In the genomic region with DNA sequence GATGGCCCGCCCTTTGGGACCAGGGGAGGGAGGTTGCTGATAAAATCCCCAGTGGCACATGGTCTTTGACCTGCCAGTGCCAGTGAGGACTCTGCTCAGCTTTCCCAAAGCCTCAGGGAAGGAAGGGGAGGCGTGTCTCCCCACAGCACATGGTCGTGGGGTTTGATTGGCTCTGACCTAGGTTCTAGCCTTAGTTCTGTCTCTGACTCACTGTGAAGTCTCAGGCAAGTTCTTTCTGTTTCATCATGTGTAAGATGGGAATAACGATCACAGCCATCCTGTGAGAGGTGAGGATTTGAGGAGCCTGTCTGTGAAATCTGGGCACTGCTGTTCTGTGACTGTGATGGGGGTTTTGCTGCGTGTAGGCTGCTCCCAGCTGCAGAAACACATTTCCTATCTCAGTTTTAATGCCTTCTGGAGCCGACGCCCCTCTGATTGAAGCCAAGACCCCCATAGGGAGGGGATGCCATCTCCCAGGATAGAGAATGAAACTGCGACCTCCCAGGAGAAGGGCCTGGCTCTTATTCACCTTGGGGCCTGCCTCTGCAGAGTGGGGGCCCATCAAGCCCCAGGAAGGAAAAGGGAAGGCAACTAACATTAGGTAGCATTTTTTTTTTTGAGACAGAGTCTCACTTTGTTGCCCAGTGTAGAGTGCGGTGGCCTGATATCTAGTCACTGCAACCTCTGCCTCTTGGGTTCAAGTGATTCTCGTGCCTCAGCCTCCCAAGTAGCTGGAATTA, we compare ENCODE assay signal across 16 cellular contexts.
A peak's percentile ranks its signal among the peaks of the same experiment; 100 is the strongest.
DNase-seq lines count a peak whose midpoint lies in the region; ATAC-seq and TF ChIP-seq lines count a peak whose summit lies in the region.
"Had no signal": no experiment of that assay in that cellular context is flagged by ENCODE, and none has a peak within 500 bp of the region (broad histone marks: within the 10 kb centered on the region; RNA-seq: fewer than 3 reads in every experiment).

No MANE protein-coding gene starts in this region.

- no peaks in the 10 kb centered on the region for H3K4me1 ChIP-seq in GM23338 (ENCODE audit: insufficient read depth)
- peaks cover 0 to 10% (median 3%) of the 10 kb centered on the region in 4 donors for H3K4me1 ChIP-seq in transverse colon
- H3K4me1 ChIP-seq in uterus: no peaks in the 10 kb centered on the region

- H3K4me2 ChIP-seq in GM23338: no peak overlapping the region
- H3K4me2 ChIP-seq: BLaER1, KMS-11 had no signal

- no peak overlapping the region for H3K27ac Mint-ChIP-seq in GM23338

- no peak overlapping the region for H3K4me3 Mint-ChIP-seq in GM23338

- H3K9me3 Mint-ChIP-seq in GM23338: peaks cover 23% of the 10 kb centered on the region

- CTCF ChIA-PET in RWPE1 (lab: Yijun Ruan, JAX): interaction anchor here (0.6 kb wide), 1 partner anchor 175 kb away, joined by 3 read pairs; no protein-coding TSS in a partner anchor

- in situ Hi-C loops in transverse colon (cut with MboI; ENCODE audit: low pct_ligation_motif_present in 1 of 4, low pct_unique_long_range_greater_than_20kb in 1 of 4, low sequenced_read_pairs in 3 of 4): no loop called here

- no peak overlapping the region for H3K4me3 ChIP-seq in GM23338
- no peak overlapping the region for H3K4me3 ChIP-seq in fibroblast of villous mesenchyme (ENCODE audit: low read depth, low read length)
- no peak overlapping the region for H3K4me3 ChIP-seq in transverse colon
- H3K4me3 ChIP-seq in uterus: no peak overlapping the region
- H3K4me3 ChIP-seq: BLaER1, lower lobe of right lung, tibial nerve had no signal

- no peaks in the 10 kb centered on the region for H3K79me2 ChIP-seq in GM23338 (replicated peaks; ENCODE audit: insufficient read depth)

- ATAC-seq in GM23338: no peak
- ATAC-seq: lower lobe of right lung had no signal

- H3K36me3 ChIP-seq in GM23338 (ENCODE audit: insufficient read depth): no peaks in the 10 kb centered on the region
- H3K36me3 ChIP-seq in transverse colon: no peaks in the 10 kb centered on the region
- H3K36me3 ChIP-seq in uterus: no peaks in the 10 kb centered on the region
- H3K36me3 ChIP-seq: BLaER1, lower lobe of right lung, tibial nerve had no signal

- H3K27ac ChIP-seq in GM23338 (ENCODE audit: low read depth): no peak overlapping the region
- H3K27ac ChIP-seq in RWPE1: no peak overlapping the region
- no peak overlapping the region for H3K27ac ChIP-seq in transverse colon
- H3K27ac ChIP-seq in uterus: no peak overlapping the region
- H3K27ac ChIP-seq: BLaER1, KMS-11, lower lobe of right lung, tibial nerve had no signal

- H3F3A ChIP-seq in GM23338 (replicated peaks; ENCODE audit: low read depth): no peaks in the 10 kb centered on the region

- DNase-seq in GM23338 (ENCODE audit: low spot score) (no peak), RWPE1 (ENCODE audit: low spot score) (peak; percentile 57), fibroblast of villous mesenchyme (ENCODE audit: low read depth) (peak; percentile 31), renal cortical epithelial cell (ENCODE audit: low read depth) (peak; percentile 93), transverse colon (no peak), uterus (no peak)
- no peak for DNase-seq in stimulated activated CD4-positive, alpha-beta T cell treated with anti-CD3 and anti-CD28 coated beads, Interleukin-4, amount 100 ng/mL, for 4 hours
- DNase-seq: DND-41, HCEC 1CT, lower lobe of right lung, NCI-H1436, NCI-H446 treated with DMSO at 0.1 percent for 48 hours, SW 1271 had no signal

- TF ChIP-seq CTCF in GM23338 (conservative IDR thresholded peaks at IDR 0.05; ENCODE audit: low read depth in 2 of 2): no peak
- TF ChIP-seq CTCF in RWPE1 (conservative IDR thresholded peaks at IDR 0.05; ENCODE audit: low read depth): no peak
- no peak for TF ChIP-seq CTCF in fibroblast of villous mesenchyme (IDR thresholded peaks at IDR 0.05; ENCODE audit: insufficient read depth, low read depth, low read length)
- no peak for TF ChIP-seq CTCF in transverse colon (IDR thresholded peaks at IDR 0.05)
- no peak for TF ChIP-seq CTCF in uterus (IDR thresholded peaks at IDR 0.05)

- H2AFZ ChIP-seq in GM23338: peak overlapping the region; percentile 69; the same call in 1 of the 2 replicates

- H4K20me1 ChIP-seq in GM23338 (replicated peaks; ENCODE audit: insufficient read depth): no peaks in the 10 kb centered on the region
- H4K20me1 ChIP-seq: BLaER1 had no signal

- POLR2A ChIA-PET in RWPE1 (lab: Yijun Ruan, JAX; ENCODE audit: low non-redundant PET): no interaction called here

- no peaks in the 10 kb centered on the region for H3K9me3 ChIP-seq in transverse colon
- H3K9me3 ChIP-seq in uterus: no peaks in the 10 kb centered on the region
- H3K9me3 ChIP-seq: BLaER1, lower lobe of right lung, tibial nerve had no signal

- H3K9me2 ChIP-seq in GM23338 (ENCODE audit: insufficient read depth): no peaks in the 10 kb centered on the region; the same call in 1 of the 2 replicates

- H3K36me3 Mint-ChIP-seq in GM23338 (ENCODE audit: low read depth): peaks cover 14% of the 10 kb centered on the region

- intact Hi-C loops in transverse colon (cut with DNase I; ENCODE audit: low total_unique reads): no loop called here
- intact Hi-C loops in uterus (cut with DNase I; ENCODE audit: low total_unique reads): no loop called here

- TF ChIP-seq POLR2A in transverse colon (IDR thresholded peaks at IDR 0.05) (no peak), uterus (IDR thresholded peaks at IDR 0.05) (no peak)

- H3K27me3 ChIP-seq in GM23338 (ENCODE audit: insufficient read depth) (no peaks in the 10 kb centered on the region), transverse colon (no peaks in the 10 kb centered on the region), uterus (no peaks in the 10 kb centered on the region)
- H3K27me3 ChIP-seq: BLaER1, tibial nerve had no signal

- TF ChIP-seq EP300 in transverse colon (IDR thresholded peaks at IDR 0.05; ENCODE audit: low read depth): no peak

- WGBS in transverse colon (ENCODE audit: low coverage in 1 of 2), 2 donors: 60 to 71% methylated on average over 1 to 10 of the region's 10 CpGs

- peaks cover 8% of the 10 kb centered on the region for H3K27me3 Mint-ChIP-seq in GM23338 (ENCODE audit: insufficient read depth, low read depth, poor library complexity)

- H3K4me1 Mint-ChIP-seq in GM23338: peaks cover 7% of the 10 kb centered on the region

TF ChIP-seq in GM23338, 12 proteins besides CTCF, POLR2A, EP300 and RAD21:
- TF ChIP-seq CREB1 (CRISPR knock-in tag; IDR thresholded peaks at IDR 0.05; ENCODE audit: low read depth) (no peak), JUNB (IDR thresholded peaks at IDR 0.05; ENCODE audit: unreplicated experiment) (no peak)

Comparison
In these comparisons a context has a peak if more than half of its experiments do, and no peak if none do; other contexts are left out.
1. DNase-seq: peak in RWPE1 (single experiment), fibroblast of villous mesenchyme (single experiment) and renal cortical epithelial cell (single experiment); none in GM23338 (single experiment), transverse colon (single experiment), uterus (0 of 2) and stimulated activated CD4-positive, alpha-beta T cell treated with anti-CD3 and anti-CD28 coated beads, Interleukin-4, amount 100 ng/mL, for 4 hours (0 of 2).